9 cellular contexts compared by ENCODE assay signal in genomic region chrX:65451663-65452062, GRCh38.
DNase-seq lines count a peak whose midpoint lies in the region; ATAC-seq, FAIRE-seq and TF ChIP-seq lines count a peak whose summit lies in the region.
"Had no signal": no experiment of that assay in that cellular context is flagged by ENCODE, and none has a peak within 500 bp of the region (broad histone marks: within the 10 kb centered on the region; RNA-seq: fewer than 3 reads in every experiment).

No MANE protein-coding gene starts in this region.

- no peaks in the 10 kb centered on the region for H3K9me1 ChIP-seq in endothelial cell of umbilical vein (replicated peaks; ENCODE audit: control insufficient read depth, extremely low read depth, insufficient read depth, low read length)

- WGBS in A549 (ENCODE audit: missing lambda C conversion rate), result 3% methylated on average over 2 of the region's 2 CpGs
- 23 to 47% (median 27%) methylated on average over 2 of the region's 2 CpGs for WGBS in small intestine, 3 donors
- 50 to 61% methylated on average over 2 of the region's 2 CpGs for WGBS in aorta, 2 donors

- H3K27ac ChIP-seq in A549, result no peak overlapping the region
- no peak overlapping the region for H3K27ac ChIP-seq in endothelial cell of umbilical vein (ENCODE audit: insufficient read depth, low read depth, low read length)
- no peak overlapping the region for H3K27ac ChIP-seq in small intestine (ENCODE audit: low read depth in 1 of 2, low read length in 1 of 2)
- no peak overlapping the region for H3K27ac ChIP-seq in aorta (ENCODE audit: low read depth in 1 of 2, low read length in 2 of 2)

- H3K4me3 ChIP-seq in A549, result no peak overlapping the region
- H3K4me3 ChIP-seq in endothelial cell of umbilical vein (replicated peaks in 1 of 3; ENCODE audit: insufficient read depth in 1 of 3, low read depth in 1 of 3, low read length in 3 of 3), result no peak overlapping the region
- H3K4me3 ChIP-seq in small intestine (ENCODE audit: low read depth in 1 of 2, low read length in 2 of 2), result no peak overlapping the region
- H3K4me3 ChIP-seq in aorta (ENCODE audit: low read length in 2 of 2), result no peak overlapping the region

- POLR2A ChIA-PET in A549 (lab: Yijun Ruan, JAX) (no interaction called here), endothelial cell of umbilical vein (lab: Charles Lee) (no interaction called here)

- no peak overlapping the region for H3K27ac Mint-ChIP-seq in HFFc6

- H3K9me3 ChIP-seq in A549 (no peaks in the 10 kb centered on the region), endothelial cell of umbilical vein (replicated peaks; ENCODE audit: control insufficient read depth, insufficient read depth, low read length) (no peaks in the 10 kb centered on the region), small intestine (ENCODE audit: control insufficient read depth, low read depth) (no peaks in the 10 kb centered on the region), aorta (ENCODE audit: control insufficient read depth, low read length) (no peaks in the 10 kb centered on the region)

- no TSS peak for BruUV-seq in endothelial cell of umbilical vein (replicated peaks; lab: Mats Ljungman, UMichigan)

- peaks cover 5% of the 10 kb centered on the region; the same call in 1 of the 2 replicates for H3K36me3 Mint-ChIP-seq in HFFc6 (ENCODE audit: low read depth)
- H3K36me3 Mint-ChIP-seq: IgD-negative memory B cell had no signal

- H3K4me2 ChIP-seq in A549 (no peak overlapping the region), endothelial cell of umbilical vein (ENCODE audit: insufficient read depth, low read length) (no peak overlapping the region)

- no peaks in the 10 kb centered on the region for H4K20me1 ChIP-seq in endothelial cell of umbilical vein (replicated peaks; ENCODE audit: control insufficient read depth, extremely low read depth, insufficient read depth, low read length)

- H3K9me3 Mint-ChIP-seq in HFFc6, result peaks cover 12% of the 10 kb centered on the region; the same call in 1 of the 2 replicates

- H3K4me1 Mint-ChIP-seq in HFFc6 (ENCODE audit: low read depth), result no peaks in the 10 kb centered on the region

- TF ChIP-seq POLR2A in A549 (IDR thresholded peaks at IDR 0.05; ENCODE audit: low read length) (no peak), endothelial cell of umbilical vein (IDR thresholded peaks at IDR 0.05; ENCODE audit: low read depth, low read length) (no peak)

- DNase-seq in A549 (ENCODE audit: low read depth in 1 of 2, low spot score in 1 of 2) (peak in 1 of 2 experiments; percentile 35), ELF-1 (ENCODE audit: low read depth, low spot score) (peak; percentile 52), HFFc6 (peak; percentile 1), NCI-H82 (lab: John Stamatoyannopoulos, UW) (peak; percentile 62), endothelial cell of umbilical vein (ENCODE audit: low read depth, low spot score) (peak; percentile 19), small intestine (peak; percentile 27), aorta (no peak), NCI-H187 (lab: John Stamatoyannopoulos, UW) (no peak)

- TF ChIP-seq RAD21 in A549 (conservative IDR thresholded peaks at IDR 0.05 in 1 of 2, IDR thresholded peaks at IDR 0.05 in 1 of 2), result peak; percentile 23 to 47; a peak in 3 of 5 replicates

- peak; percentile 27; the same call in 1 of the 3 replicates for TF ChIP-seq CTCF in A549 (IDR thresholded peaks at IDR 0.05)
- peak; percentile 73 for TF ChIP-seq CTCF in HFFc6 (IDR thresholded peaks at IDR 0.05)
- peak in 1 of 2 donors; percentile 40 for TF ChIP-seq CTCF in endothelial cell of umbilical vein (IDR thresholded peaks at IDR 0.05; ENCODE audit: extremely low read depth in 1 of 2, insufficient read depth in 1 of 2, low read depth in 1 of 2, low read length in 2 of 2)

- FAIRE-seq in A549 (lab: Jason Lieb, UNC) (peak; percentile 63), endothelial cell of umbilical vein (lab: Jason Lieb, UNC) (peak; percentile 21), small intestine (lab: Jason Lieb, UNC) (no peak)

- intact Hi-C loops in endothelial cell of umbilical vein (cut with micrococcal nuclease) (no loop called here), aorta (cut with DNase I) (no loop called here)

- H3K9ac ChIP-seq in endothelial cell of umbilical vein (replicated peaks; ENCODE audit: extremely low read depth, insufficient read depth, low read length), result no peak overlapping the region

- H3K27me3 ChIP-seq in endothelial cell of umbilical vein (ENCODE audit: control insufficient read depth in 2 of 2, insufficient read depth in 2 of 2, low read length in 2 of 2) (no peaks in the 10 kb centered on the region), small intestine (ENCODE audit: control insufficient read depth in 2 of 2, insufficient read depth in 2 of 2, low read length in 2 of 2) (no peaks in the 10 kb centered on the region), aorta (ENCODE audit: control insufficient read depth in 1 of 2, insufficient read depth in 2 of 2, low read length in 1 of 2) (no peaks in the 10 kb centered on the region)

- CTCF ChIA-PET in A549 (lab: Yijun Ruan, JAX) (interaction anchor here (1.1 to 1.5 kb wide), 5 partner anchors 12 to 1846 kb away, joined by 3 to 7 read pairs (median 4); no protein-coding TSS in a partner anchor), endothelial cell of umbilical vein (lab: Charles Lee) (interaction anchor here (0.7 to 1.6 kb wide), 7 partner anchors 10 to 1753 kb away, joined by 3 to 10 read pairs (median 6); partner anchors contain the start of gene ZC3H12B)

- H2AFZ ChIP-seq in endothelial cell of umbilical vein (ENCODE audit: low read depth, low read length), result no peak overlapping the region

- no peak for TF ChIP-seq EP300 in A549 (IDR thresholded peaks at IDR 0.05)

- H3K36me3 ChIP-seq in endothelial cell of umbilical vein (ENCODE audit: control insufficient read depth in 2 of 2, extremely low read depth in 1 of 2, insufficient read depth in 2 of 2, low read length in 2 of 2) (no peaks in the 10 kb centered on the region), small intestine (ENCODE audit: control insufficient read depth in 2 of 2, insufficient read depth in 2 of 2, low read length in 2 of 2) (no peaks in the 10 kb centered on the region), aorta (ENCODE audit: control insufficient read depth in 1 of 2, insufficient read depth in 2 of 2, low read length in 1 of 2) (no peaks in the 10 kb centered on the region)

- no peak overlapping the region for H3K4me3 Mint-ChIP-seq in HFFc6
- H3K4me3 Mint-ChIP-seq: IgD-negative memory B cell had no signal

- ATAC-seq in A549 (peak in 1 of 2 experiments; percentile 53; a peak in 1 of 6 replicates), aorta (ENCODE audit: low FRiP score) (no peak)

- H3K27me3 Mint-ChIP-seq in HFFc6 (ENCODE audit: insufficient read depth), result no peaks in the 10 kb centered on the region

- no peaks in the 10 kb centered on the region for H3K79me2 ChIP-seq in endothelial cell of umbilical vein (ENCODE audit: control insufficient read depth, insufficient read depth, low read length)

- H3K4me1 ChIP-seq in A549, result no peaks in the 10 kb centered on the region
- no peaks in the 10 kb centered on the region for H3K4me1 ChIP-seq in endothelial cell of umbilical vein (ENCODE audit: control insufficient read depth, extremely low read depth, insufficient read depth, low read length)
- no peaks in the 10 kb centered on the region for H3K4me1 ChIP-seq in small intestine (ENCODE audit: control insufficient read depth in 2 of 2, insufficient read depth in 1 of 2, low read depth in 1 of 2, low read length in 1 of 2)
- no peaks in the 10 kb centered on the region for H3K4me1 ChIP-seq in aorta (ENCODE audit: control insufficient read depth in 1 of 2, insufficient read depth in 2 of 2, low read length in 2 of 2)

- dilution Hi-C loops in endothelial cell of umbilical vein (cut with MboI; ENCODE audit: extremely low pct_ligation_motif_present, low sequenced_read_pairs), result no loop called here

TF ChIP-seq in A549, 52 proteins besides CTCF, POLR2A, EP300 and RAD21 (continues in another document):
- TF ChIP-seq NR3C1 (IDR thresholded peaks at IDR 0.05), result no peak
- TF ChIP-seq FOSL2 (IDR thresholded peaks at IDR 0.05), result no peak
- no peak for TF ChIP-seq FOSL2 (CRISPR knock-in tag; IDR thresholded peaks at IDR 0.05)
- peak; percentile 24; the same call in 1 of the 3 replicates for TF ChIP-seq SMC3 (IDR thresholded peaks at IDR 0.05)
- TF ChIP-seq FOXS1 (CRISPR knock-in tag; IDR thresholded peaks at IDR 0.05), result no peak
- TF ChIP-seq HES2 (IDR thresholded peaks at IDR 0.05), result no peak
- TF ChIP-seq PBX3 (IDR thresholded peaks at IDR 0.05), result no peak

TF ChIP-seq in endothelial cell of umbilical vein, 7 proteins besides CTCF, POLR2A, EP300 and RAD21:
- TF ChIP-seq GATA2 (IDR thresholded peaks at IDR 0.05; ENCODE audit: insufficient read depth, insufficient read length, low read depth, low read length), result no peak
- no peak for TF ChIP-seq POLR2AphosphoS5 (IDR thresholded peaks at IDR 0.05; ENCODE audit: insufficient read depth, low read depth, low read length)
- TF ChIP-seq MAX (IDR thresholded peaks at IDR 0.05; ENCODE audit: insufficient read depth, insufficient read length), result no peak
- TF ChIP-seq MYC (IDR thresholded peaks at IDR 0.05; ENCODE audit: low read depth, low read length), result no peak
- no peak for TF ChIP-seq FOS (IDR thresholded peaks at IDR 0.05; ENCODE audit: borderline replicate concordance, insufficient read depth, low read length)
- no peak for TF ChIP-seq JUN (IDR thresholded peaks at IDR 0.05; ENCODE audit: borderline replicate concordance, insufficient read depth, insufficient read length, low read depth)
- TF ChIP-seq EZH2 (IDR thresholded peaks at IDR 0.05; ENCODE audit: borderline replicate concordance, low read depth, low read length, severe bottlenecking), result no peak

Comparison
In these comparisons a context has a peak if more than half of its experiments do, and no peak if none do; other contexts are left out.
1. DNase-seq: peak in ELF-1 (single experiment), HFFc6 (single experiment), NCI-H82 (single experiment), endothelial cell of umbilical vein (single experiment) and small intestine (single experiment); none in aorta (0 of 2) and NCI-H187 (0 of 2).